In genomic region chr22:28940441-28940840, GRCh38 we compare ENCODE assay signal across 14 cellular contexts.
"Had no signal": no experiment of that assay in that cellular context is flagged by ENCODE, and none has a peak within 500 bp of the region (broad histone marks: within the 10 kb centered on the region; RNA-seq: fewer than 3 reads in every experiment).

No MANE protein-coding gene starts in this region.

- H3K27ac Mint-ChIP-seq: activated CD4-positive, alpha-beta memory T cell treated with anti-CD3 and anti-CD28 coated beads, Interleukin-2, amount 10 ng/mL, durations not matched to agents 7 days and 5 days; activated naive CD4-positive, alpha-beta T cell treated with anti-CD3 and anti-CD28 coated beads, Interleukin-2, amount 10 ng/mL, durations not matched to agents 7 days and 5 days; activated T-cell treated with anti-CD3 and anti-CD28 coated beads, Interleukin-2, amount 50 U/mL, for 24 hours; stimulated activated effector memory CD8-positive, alpha-beta T cell treated with anti-CD3 and anti-CD28 coated beads, Interleukin-12 subunit alpha, Interleukin-12 subunit beta, amount 100 ng/mL, for 72 hours; T-helper 17 cell had no signal

- H3K4me1 Mint-ChIP-seq: activated CD4-positive, alpha-beta memory T cell treated with anti-CD3 and anti-CD28 coated beads, Interleukin-2, amount 10 ng/mL, durations not matched to agents 7 days and 5 days; activated naive CD4-positive, alpha-beta T cell treated with anti-CD3 and anti-CD28 coated beads, Interleukin-2, amount 10 ng/mL, durations not matched to agents 7 days and 5 days; T-helper 17 cell had no signal

- H3K9me3 Mint-ChIP-seq: activated CD4-positive, alpha-beta memory T cell treated with anti-CD3 and anti-CD28 coated beads, Interleukin-2, amount 10 ng/mL, durations not matched to agents 7 days and 5 days; activated naive CD4-positive, alpha-beta T cell treated with anti-CD3 and anti-CD28 coated beads, Interleukin-2, amount 10 ng/mL, durations not matched to agents 7 days and 5 days; activated T-cell treated with anti-CD3 and anti-CD28 coated beads, Interleukin-2, amount 50 U/mL, for 24 hours; stimulated activated effector memory CD8-positive, alpha-beta T cell treated with anti-CD3 and anti-CD28 coated beads, Interleukin-12 subunit alpha, Interleukin-12 subunit beta, amount 100 ng/mL, for 72 hours had no signal

- H3K4me3 ChIP-seq: colonic mucosa, esophagus squamous epithelium, tibial artery, vagina had no signal

- H3K27me3 ChIP-seq: colonic mucosa, esophagus squamous epithelium, tibial artery, vagina had no signal

- DNase-seq: activated CD4-positive, alpha-beta memory T cell treated with anti-CD3 and anti-CD28 coated beads, Interleukin-2, amount 10 ng/mL, durations not matched to agents 7 days and 5 days; activated CD4-positive, alpha-beta T cell treated with anti-CD3 and anti-CD28 coated beads for 4 hours; activated naive CD4-positive, alpha-beta T cell treated with anti-CD3 and anti-CD28 coated beads, Interleukin-2, amount 10 ng/mL, durations not matched to agents 7 days and 5 days; activated T-cell treated with anti-CD3 and anti-CD28 coated beads, Interleukin-2, amount 50 U/mL, for 24 hours; central memory CD4-positive, alpha-beta T cell; colonic mucosa; esophagus squamous epithelium; hypothalamus; retina; T-helper 17 cell; tibial artery; WERI-Rb-1 had no signal

- ATAC-seq: stimulated activated effector memory CD8-positive, alpha-beta T cell treated with anti-CD3 and anti-CD28 coated beads, Interleukin-12 subunit alpha, Interleukin-12 subunit beta, amount 100 ng/mL, for 72 hours; T-helper 17 cell had no signal

- H3K36me3 Mint-ChIP-seq: activated naive CD4-positive, alpha-beta T cell treated with anti-CD3 and anti-CD28 coated beads, Interleukin-2, amount 10 ng/mL, durations not matched to agents 7 days and 5 days; stimulated activated effector memory CD8-positive, alpha-beta T cell treated with anti-CD3 and anti-CD28 coated beads, Interleukin-12 subunit alpha, Interleukin-12 subunit beta, amount 100 ng/mL, for 72 hours had no signal

- H3K4me1 ChIP-seq: colonic mucosa had no signal

- H3K4me3 Mint-ChIP-seq: activated CD4-positive, alpha-beta memory T cell treated with anti-CD3 and anti-CD28 coated beads, Interleukin-2, amount 10 ng/mL, durations not matched to agents 7 days and 5 days; activated naive CD4-positive, alpha-beta T cell treated with anti-CD3 and anti-CD28 coated beads, Interleukin-2, amount 10 ng/mL, durations not matched to agents 7 days and 5 days; activated T-cell treated with anti-CD3 and anti-CD28 coated beads, Interleukin-2, amount 50 U/mL, for 24 hours; stimulated activated effector memory CD8-positive, alpha-beta T cell treated with anti-CD3 and anti-CD28 coated beads, Interleukin-12 subunit alpha, Interleukin-12 subunit beta, amount 100 ng/mL, for 72 hours; T-helper 17 cell had no signal

- H3K9me3 ChIP-seq: colonic mucosa, esophagus squamous epithelium, tibial artery, vagina had no signal

- H3K36me3 ChIP-seq: colonic mucosa, esophagus squamous epithelium, tibial artery, vagina, WERI-Rb-1 had no signal

- H3K27ac ChIP-seq: colonic mucosa, esophagus squamous epithelium, vagina had no signal
